ENCODE assay signal across 16 cellular contexts in the genomic region with DNA sequence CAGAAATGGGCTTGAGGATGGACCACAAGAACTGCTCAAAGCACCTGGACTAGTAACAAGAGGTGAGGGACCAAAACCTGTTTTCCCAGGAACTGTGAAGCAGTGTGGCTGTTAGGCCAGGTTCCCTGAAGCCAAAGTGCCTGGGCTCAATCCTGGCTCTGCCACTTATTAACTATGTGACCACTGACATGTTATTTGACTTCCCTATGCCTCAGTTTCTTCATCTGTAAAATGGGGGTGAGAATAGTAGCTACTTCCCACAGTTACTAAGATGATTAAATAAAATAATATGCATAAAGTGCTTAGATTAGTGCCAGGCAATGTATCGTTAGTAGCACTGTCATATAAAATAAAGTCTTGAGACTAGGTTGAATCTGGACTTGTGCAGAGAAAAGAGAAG.
"Had no signal": no experiment of that assay in that cellular context is flagged by ENCODE, and none has a peak within 500 bp of the region (broad histone marks: within the 10 kb centered on the region; RNA-seq: fewer than 3 reads in every experiment).

No MANE protein-coding gene starts in this region.

- H3K27ac Mint-ChIP-seq: activated CD8-positive, alpha-beta T cell treated with anti-CD3 and anti-CD28 coated beads, Interleukin-2, amount 10 ng/mL, durations not matched to agents 7 days and 5 days; activated naive CD4-positive, alpha-beta T cell treated with anti-CD3 and anti-CD28 coated beads, Interleukin-2, amount 50 U/mL, for 24 hours; T-cell had no signal

- H2AFZ ChIP-seq: PC-9 had no signal

- H3K27ac ChIP-seq: PC-9 had no signal

- H3K9me3 Mint-ChIP-seq: activated naive CD4-positive, alpha-beta T cell treated with anti-CD3 and anti-CD28 coated beads, Interleukin-2, amount 50 U/mL, for 24 hours; T-cell had no signal

- H3K4me2 ChIP-seq: PC-9 had no signal

- DNase-seq: activated CD4-positive, alpha-beta T cell treated with anti-CD3 and anti-CD28 coated beads for 4 hours; activated CD4-positive, alpha-beta T cell treated with anti-CD3 and anti-CD28 coated beads, Interleukin-2, amount 50 U/mL, for 4 hours; activated CD8-positive, alpha-beta memory T cell treated with anti-CD3 and anti-CD28 coated beads, Interleukin-2, amount 50 U/mL, for 48 hours; activated CD8-positive, alpha-beta T cell treated with anti-CD3 and anti-CD28 coated beads, Interleukin-2, amount 10 ng/mL, durations not matched to agents 7 days and 5 days; activated T-cell treated with anti-CD3 and anti-CD28 coated beads, Interleukin-2, amount 50 U/mL, for 1 hour; aorta; central memory CD4-positive, alpha-beta T cell; MM.1S; NCI-H1105; NCI-H1694 treated with DMSO at 0.1 percent for 48 hours; NCI-H2029 treated with DMSO at 0.1 percent for 48 hours; NCI-H748 treated with DMSO at 0.1 percent for 48 hours; PC-9; T-cell had no signal

- H3K4me1 Mint-ChIP-seq: activated naive CD4-positive, alpha-beta T cell treated with anti-CD3 and anti-CD28 coated beads, Interleukin-2, amount 50 U/mL, for 24 hours had no signal

- H3K4me3 Mint-ChIP-seq: activated CD8-positive, alpha-beta T cell treated with anti-CD3 and anti-CD28 coated beads, Interleukin-2, amount 10 ng/mL, durations not matched to agents 7 days and 5 days; activated naive CD4-positive, alpha-beta T cell treated with anti-CD3 and anti-CD28 coated beads, Interleukin-2, amount 50 U/mL, for 24 hours; T-cell had no signal

- H3K4me3 ChIP-seq: PC-9 had no signal

- ATAC-seq: activated CD4-positive, CD25-positive, alpha-beta regulatory T cell treated with anti-CD3 and anti-CD28 coated beads, Interleukin-2, amount 50 U/mL, for 24 hours; activated CD8-positive, alpha-beta T cell treated with anti-CD3 and anti-CD28 coated beads, Interleukin-2, amount 10 ng/mL, durations not matched to agents 7 days and 5 days; T-cell had no signal
